In the genomic region with DNA sequence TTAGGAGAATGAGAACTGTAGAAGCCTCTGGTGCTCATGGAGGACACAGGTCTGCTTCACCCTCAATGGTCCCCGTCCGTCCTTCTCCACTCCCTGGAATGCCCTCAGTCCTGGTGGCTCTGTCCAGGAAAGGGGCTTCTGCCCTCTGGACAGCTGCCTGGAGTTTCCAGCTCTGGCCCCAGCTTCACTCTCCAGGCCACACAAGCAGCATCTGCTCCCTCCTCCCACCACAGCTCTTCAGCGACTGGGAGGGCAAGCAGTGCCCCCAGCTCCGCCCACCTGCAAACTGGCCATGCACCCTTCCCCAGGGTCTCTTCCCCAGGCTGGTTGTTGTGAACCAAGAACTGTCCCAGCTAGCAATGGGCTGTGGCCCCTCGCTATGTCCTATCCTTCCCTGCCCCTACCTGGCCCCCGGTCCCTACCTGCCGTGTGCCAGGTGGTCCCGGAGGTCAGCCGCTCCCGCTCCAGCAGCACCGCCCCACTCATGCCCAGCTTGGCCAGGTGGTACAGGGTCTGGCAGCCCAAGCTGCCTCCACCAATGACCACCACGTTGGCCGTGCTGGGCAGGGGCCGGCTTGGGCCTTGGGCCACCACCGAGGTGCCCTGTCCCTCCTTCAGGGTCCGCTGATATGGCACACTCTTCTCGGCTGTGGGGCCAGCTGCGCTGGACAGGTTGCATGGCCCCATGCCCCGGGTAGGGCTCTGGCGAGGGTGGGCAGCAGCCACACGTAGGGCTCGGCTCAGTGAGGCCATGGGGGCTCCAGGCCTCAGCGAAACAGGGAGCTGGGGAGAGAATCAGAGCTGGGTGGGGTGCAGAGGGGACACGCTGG, we compare ENCODE assay signal across 24 cellular contexts. TPM values are rescaled to one million over a fixed set of nuclear protein-coding genes. Genes with fewer than 3 reads are reported as not detected.
DNase-seq lines count a peak whose midpoint lies in the region; ATAC-seq, FAIRE-seq and TF ChIP-seq lines count a peak whose summit lies in the region.
"Had no signal": no experiment of that assay in that cellular context is flagged by ENCODE, and none has a peak within 500 bp of the region (broad histone marks: within the 10 kb centered on the region; RNA-seq: fewer than 3 reads in every experiment).

No MANE protein-coding gene starts in this region.

- no peak overlapping the region for H3K4me2 ChIP-seq in neuronal stem cell (ENCODE audit: insufficient read depth, low read length, poor library complexity, severe bottlenecking)

- no peak overlapping the region for H3K4ac ChIP-seq in neuronal stem cell (ENCODE audit: low read length)

- H3K27me3 ChIP-seq in heart left ventricle (peaks cover 0 to 7% (median 0%) of the 10 kb centered on the region in 9 donors), endodermal cell (ENCODE audit: control insufficient read depth, insufficient read depth, low read length, poor library complexity, severe bottlenecking) (no peaks in the 10 kb centered on the region), neuronal stem cell (ENCODE audit: control insufficient read depth in 3 of 3, insufficient read depth in 3 of 3, low read depth in 1 of 3, low read length in 3 of 3) (no peaks in the 10 kb centered on the region)
- H3K27me3 ChIP-seq: brain microvascular endothelial cell, upper lobe of left lung had no signal

- FAIRE-seq in frontal cortex (lab: Jason Lieb, UNC) = no peak
- FAIRE-seq: colon, K562 had no signal

- no peaks in the 10 kb centered on the region for H3K36me3 Mint-ChIP-seq in endodermal cell (ENCODE audit: low read depth)

- H3K27ac ChIP-seq in heart left ventricle (no peak overlapping the region), endodermal cell (ENCODE audit: low read depth, low read length) (no peak overlapping the region), neuronal stem cell (replicated peaks; ENCODE audit: low read length) (no peak overlapping the region)
- H3K27ac ChIP-seq: brain microvascular endothelial cell, SJSA1, upper lobe of left lung had no signal

- H3K27me3 Mint-ChIP-seq in endodermal cell (ENCODE audit: insufficient read depth) = no peaks in the 10 kb centered on the region
- H3K27me3 Mint-ChIP-seq: T-helper 17 cell had no signal

- peak overlapping the region; percentile 52 for H3K18ac ChIP-seq in neuronal stem cell (ENCODE audit: low read length)

- no peak overlapping the region for H2BK120ac ChIP-seq in neuronal stem cell (ENCODE audit: low read depth, low read length)

- TF ChIP-seq CTCF in heart left ventricle (IDR thresholded peaks at IDR 0.05) (no peak), endodermal cell (conservative IDR thresholded peaks at IDR 0.05) (no peak)

- H3K23ac ChIP-seq in neuronal stem cell (ENCODE audit: low read depth, low read length, poor library complexity) = peak overlapping the region; percentile 5

- WGBS in heart left ventricle, 4 donors = 79 to 87% (median 82%) methylated on average over 13 to 24 of the region's 24 CpGs
- 83 to 89% methylated on average over 22 to 24 of the region's 24 CpGs for WGBS in endodermal cell (ENCODE audit: insufficient coverage in 1 of 2, insufficient read length in 1 of 2), 2 experiments
- no CpG with 5 or more reads among the region's 24 CpGs for WGBS in neuronal stem cell (ENCODE audit: extremely low coverage in 2 of 2, insufficient read length in 2 of 2, insufficient replicate concordance in 1 of 2), 2 donors

- TF ChIP-seq POLR2A in heart left ventricle (IDR thresholded peaks at IDR 0.05) = no peak

- H4K8ac ChIP-seq in neuronal stem cell (ENCODE audit: low read depth, low read length) = no peak overlapping the region

- H3K9me3 Mint-ChIP-seq in endodermal cell = no peaks in the 10 kb centered on the region
- H3K9me3 Mint-ChIP-seq: activated T-helper 17 cell treated with anti-CD3 and anti-CD28 coated beads, Interleukin-2, amount 50 U/mL, for 72 hours; neural crest cell had no signal

- peak overlapping the region; percentile 53 for H2AK5ac ChIP-seq in neuronal stem cell (ENCODE audit: low read depth, low read length)

- peaks cover 5% of the 10 kb centered on the region for H3K4me1 Mint-ChIP-seq in endodermal cell
- H3K4me1 Mint-ChIP-seq: activated T-helper 17 cell treated with anti-CD3 and anti-CD28 coated beads, Interleukin-2, amount 50 U/mL, for 72 hours had no signal

- H3K9ac ChIP-seq in endodermal cell (ENCODE audit: extremely low read depth, low read length, poor library complexity, severe bottlenecking) = no peak overlapping the region
- no peak overlapping the region for H3K9ac ChIP-seq in neuronal stem cell (ENCODE audit: low read depth, low read length, poor library complexity)

- no peak for ATAC-seq in heart left ventricle
- no peak for ATAC-seq in HG02763 (IDR thresholded peaks at IDR 0.05; ENCODE audit: unreplicated experiment)
- no peak for ATAC-seq in GM19328 (IDR thresholded peaks at IDR 0.05; ENCODE audit: unreplicated experiment)
- ATAC-seq: activated T-helper 17 cell treated with anti-CD3 and anti-CD28 coated beads, Interleukin-2, amount 50 U/mL, for 72 hours; HCT116 had no signal

- H2AFZ ChIP-seq in neuronal stem cell (ENCODE audit: low read length) = no peak overlapping the region

- H2BK5ac ChIP-seq in neuronal stem cell (ENCODE audit: low read length) = no peak overlapping the region

- H3K9me3 ChIP-seq in heart left ventricle = no peaks in the 10 kb centered on the region
- H3K9me3 ChIP-seq in endodermal cell (ENCODE audit: control insufficient read depth, low read length) = no peaks in the 10 kb centered on the region
- no peaks in the 10 kb centered on the region for H3K9me3 ChIP-seq in neuronal stem cell (replicated peaks in 1 of 2; ENCODE audit: control insufficient read depth in 2 of 2, insufficient read depth in 1 of 2, low read depth in 1 of 2, low read length in 2 of 2)
- H3K9me3 ChIP-seq: SJSA1, upper lobe of left lung had no signal

- H3K14ac ChIP-seq in neuronal stem cell (ENCODE audit: low read length) = no peak overlapping the region

- H3K4me1 ChIP-seq in heart left ventricle (peaks cover 0 to 17% (median 5%) of the 10 kb centered on the region in 12 donors), endodermal cell (ENCODE audit: control insufficient read depth, insufficient read depth, low read length) (peaks cover 2% of the 10 kb centered on the region), neuronal stem cell (ENCODE audit: control insufficient read depth in 2 of 2, insufficient read depth in 1 of 2, low read depth in 1 of 2, low read length in 2 of 2) (peaks cover 8 to 14% of the 10 kb centered on the region in 2 donors)

- no peak overlapping the region for H3K4me3 ChIP-seq in heart left ventricle
- no peak overlapping the region for H3K4me3 ChIP-seq in endodermal cell (ENCODE audit: low read length)
- peak overlapping the region in 1 of 2 donors; percentile 57 for H3K4me3 ChIP-seq in neuronal stem cell (ENCODE audit: low read length in 2 of 2)
- H3K4me3 ChIP-seq: K562, SJSA1, upper lobe of left lung had no signal

- no peak overlapping the region for H2BK12ac ChIP-seq in neuronal stem cell (ENCODE audit: low read length)

- no peaks in the 10 kb centered on the region for H3K79me1 ChIP-seq in neuronal stem cell (ENCODE audit: low read depth, low read length)

- no peaks in the 10 kb centered on the region for H3K36me3 ChIP-seq in heart left ventricle
- no peaks in the 10 kb centered on the region for H3K36me3 ChIP-seq in endodermal cell (ENCODE audit: control insufficient read depth, insufficient read depth, low read length)
- H3K36me3 ChIP-seq in neuronal stem cell (replicated peaks in 1 of 2; ENCODE audit: control insufficient read depth in 2 of 2, insufficient read depth in 2 of 2, low read length in 2 of 2) = no peaks in the 10 kb centered on the region
- H3K36me3 ChIP-seq: brain microvascular endothelial cell, SJSA1, upper lobe of left lung had no signal

- intact Hi-C loops in cardiac septum (cut with DNase I) = no loop called here
- intact Hi-C loops in heart left ventricle (cut with DNase I) = no loop called here

- no peak overlapping the region for H2BK15ac ChIP-seq in neuronal stem cell (ENCODE audit: low read length)

- no peak overlapping the region for H4K91ac ChIP-seq in neuronal stem cell (ENCODE audit: low read depth, low read length, poor library complexity)

- DNase-seq in cardiac septum (ENCODE audit: low spot score) = peak; percentile 62
- no peak for DNase-seq in heart left ventricle
- peak; percentile 60 for DNase-seq in endodermal cell
- no peak for DNase-seq in neuronal stem cell (ENCODE audit: low spot score)
- no peak for DNase-seq in frontal cortex (ENCODE audit: low spot score in 2 of 2)
- DNase-seq: activated CD4-positive, alpha-beta T cell treated with anti-CD3 and anti-CD28 coated beads for 48 hours; brain microvascular endothelial cell; DMS153; GDM1; midbrain; MM.1S; NCI-H1436; NK-92 treated with Interleukin-12 subunit alpha and Interleukin-12 subunit beta, amount 100 ng/mL, for 24 hours; stimulated activated CD4-positive, alpha-beta T cell treated with anti-CD3 and anti-CD28 coated beads, Interleukin-12 subunit alpha, Interleukin-12 subunit beta, amount 100 ng/mL, for 4 hours; T-helper 17 cell had no signal

- no peak overlapping the region for H3K27ac Mint-ChIP-seq in endodermal cell
- H3K27ac Mint-ChIP-seq: activated T-helper 17 cell treated with anti-CD3 and anti-CD28 coated beads, Interleukin-2, amount 50 U/mL, for 72 hours; T-helper 17 cell had no signal

- no peak overlapping the region for H3K4me3 Mint-ChIP-seq in endodermal cell
- H3K4me3 Mint-ChIP-seq: activated T-helper 17 cell treated with anti-CD3 and anti-CD28 coated beads, Interleukin-2, amount 50 U/mL, for 72 hours; neural crest cell; T-helper 17 cell had no signal

RNA-seq across cellular contexts. Expression of a gene that starts 4.5 kb away (rescaled TPM):
- 1.3 TPM for total RNA-seq in cardiac septum
- total RNA-seq in heart left ventricle = 1 to 10 TPM in 2 of 9 donors, under 1 TPM in 7; 0.23 to 1.7 (median 0.70) TPM
- polyA plus RNA-seq in heart left ventricle = under 1 TPM; 0.19 to 0.29 TPM
- 10 to 100 TPM in 1 of 2 donors, 1 to 10 TPM in 1; 8.4 to 11.2 TPM for total RNA-seq in endodermal cell
- 6.2 TPM for polyA plus RNA-seq in endodermal cell (2013, experiment 1 of 2)
- polyA plus RNA-seq in endodermal cell (2013, experiment 2 of 2) = 6.1 TPM
- 3.8 TPM for polyA plus RNA-seq in neuronal stem cell (2013, experiment 1 of 2)
- polyA plus RNA-seq in neuronal stem cell (2013, experiment 2 of 2) = 3.7 TPM
- total RNA-seq in frontal cortex = 1.6 TPM
- total RNA-seq: K562 had no signal

Comparison
In these comparisons a context has a peak if more than half of its experiments do, and no peak if none do; other contexts are left out.
1. DNase-seq: peak in cardiac septum (single experiment) and endodermal cell (single experiment); none in heart left ventricle (0 of 5), neuronal stem cell (single experiment) and frontal cortex (0 of 2).